19 cellular contexts compared by ENCODE assay signal in the genomic region with DNA sequence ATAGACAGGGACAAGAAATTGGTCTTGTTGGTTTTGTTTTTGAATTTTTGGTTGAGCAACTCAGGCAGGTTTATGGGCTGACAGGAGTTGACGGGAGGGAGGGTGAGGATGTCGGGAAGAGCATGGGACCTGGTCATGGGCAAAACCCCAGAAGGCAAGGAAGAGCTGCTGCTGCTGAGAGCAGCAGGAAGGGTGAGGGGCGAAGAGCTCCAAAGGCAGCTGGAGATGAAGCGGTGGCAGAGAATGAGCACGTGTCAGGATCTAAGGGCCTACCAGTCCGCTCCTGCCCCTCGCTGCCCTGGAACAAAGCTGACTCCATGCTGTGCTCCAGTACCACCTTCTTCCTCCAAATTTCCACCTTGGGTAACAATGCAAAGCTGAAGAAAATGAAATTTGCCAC.
DNase-seq lines count a peak whose midpoint lies in the region; ATAC-seq and TF ChIP-seq lines count a peak whose summit lies in the region.
"Had no signal": no experiment of that assay in that cellular context is flagged by ENCODE, and none has a peak within 500 bp of the region (broad histone marks: within the 10 kb centered on the region; RNA-seq: fewer than 3 reads in every experiment).

No MANE protein-coding gene starts in this region.

- 96 to 97% methylated on average over 7 of the region's 7 CpGs for WGBS in heart right ventricle, 2 donors

- H3K79me2 ChIP-seq in neural progenitor cell (ENCODE audit: low read depth) (no peaks in the 10 kb centered on the region), MM.1S (ENCODE audit: low read length) (no peaks in the 10 kb centered on the region)

- peaks cover 17% of the 10 kb centered on the region for H3K27me3 ChIP-seq in neural progenitor cell
- H3K27me3 ChIP-seq in MM.1S (replicated peaks; ENCODE audit: insufficient read depth, low read length), result no peaks in the 10 kb centered on the region
- H3K27me3 ChIP-seq in CD8-positive, alpha-beta T cell (ENCODE audit: insufficient read depth, low read length), result no peaks in the 10 kb centered on the region
- peaks cover 0 to 39% (median 14%) of the 10 kb centered on the region in 7 donors for H3K27me3 ChIP-seq in heart right ventricle
- H3K27me3 ChIP-seq: MG63 had no signal

- H2AFZ ChIP-seq in neural progenitor cell (replicated peaks) (no peak overlapping the region), MM.1S (ENCODE audit: low read length) (no peak overlapping the region)

- POLR2A ChIA-PET in HEK293 (lab: Yijun Ruan, JAX), result no interaction called here
- POLR2A ChIA-PET in CD8-positive, alpha-beta T cell (lab: Charles Lee), result no interaction called here

- H3K36me3 ChIP-seq in HEK293 (ENCODE audit: control insufficient read depth in 2 of 2, insufficient read depth in 1 of 2, low read length in 2 of 2) (no peaks in the 10 kb centered on the region), neural progenitor cell (no peaks in the 10 kb centered on the region), MM.1S (replicated peaks; ENCODE audit: insufficient read depth, low read length) (no peaks in the 10 kb centered on the region), heart right ventricle (no peaks in the 10 kb centered on the region)
- H3K36me3 ChIP-seq in CD8-positive, alpha-beta T cell (ENCODE audit: insufficient read depth, low read length), result no peaks in the 10 kb centered on the region

- peaks cover 6% of the 10 kb centered on the region for H3K4me1 Mint-ChIP-seq in neural progenitor cell
- H3K4me1 Mint-ChIP-seq in CD8-positive, alpha-beta T cell (ENCODE audit: low read depth), result peaks cover 5% of the 10 kb centered on the region

- peaks cover 30% of the 10 kb centered on the region for H3K27me3 Mint-ChIP-seq in neural progenitor cell (ENCODE audit: insufficient read depth, low read depth)
- peaks cover 41% of the 10 kb centered on the region for H3K27me3 Mint-ChIP-seq in CD8-positive, alpha-beta T cell (ENCODE audit: low read depth)

- H3K4me3 Mint-ChIP-seq in neural progenitor cell, result peak overlapping the region; percentile 33
- no peak overlapping the region for H3K4me3 Mint-ChIP-seq in CD8-positive, alpha-beta T cell
- H3K4me3 Mint-ChIP-seq: CD4-positive, alpha-beta memory T cell had no signal

- H3K4me3 ChIP-seq in HEK293 (ENCODE audit: low read depth, low read length) (no peak overlapping the region), neural progenitor cell (no peak overlapping the region), MM.1S (ENCODE audit: low read length) (no peak overlapping the region), heart right ventricle (no peak overlapping the region)
- H3K4me3 ChIP-seq in CD8-positive, alpha-beta T cell (ENCODE audit: low read depth, low read length), result no peak overlapping the region
- H3K4me3 ChIP-seq: MG63 had no signal

- H3K9me2 ChIP-seq in MM.1S (replicated peaks; ENCODE audit: insufficient read depth, low read length), result no peaks in the 10 kb centered on the region

- no peak overlapping the region for H3K27ac Mint-ChIP-seq in neural progenitor cell
- no peak overlapping the region for H3K27ac Mint-ChIP-seq in CD8-positive, alpha-beta T cell
- H3K27ac Mint-ChIP-seq: CD4-positive, alpha-beta memory T cell had no signal

- no peaks in the 10 kb centered on the region for H3K36me3 Mint-ChIP-seq in neural progenitor cell
- H3K36me3 Mint-ChIP-seq in CD8-positive, alpha-beta T cell, result no peaks in the 10 kb centered on the region
- H3K36me3 Mint-ChIP-seq: CD4-positive, alpha-beta memory T cell had no signal

- H3K27ac ChIP-seq in HEK293 (ENCODE audit: extremely low read depth, low read depth, low read length) (no peak overlapping the region), neural progenitor cell (no peak overlapping the region), MM.1S (ENCODE audit: low read length) (no peak overlapping the region), heart right ventricle (no peak overlapping the region)
- no peak overlapping the region for H3K27ac ChIP-seq in CD8-positive, alpha-beta T cell (ENCODE audit: low read depth, low read length)

- CTCF ChIA-PET in HEK293 (lab: Yijun Ruan, JAX), result interaction anchor here (0.7 to 0.9 kb wide), 2 partner anchors 136 to 188 kb away, joined by 4 to 5 read pairs; no protein-coding TSS in a partner anchor
- CTCF ChIA-PET in CD8-positive, alpha-beta T cell (lab: Charles Lee), result interaction anchor here (0.8 to 1.5 kb wide), 2 partner anchors 11 to 27 kb away, joined by 3 to 4 read pairs; no protein-coding TSS in a partner anchor

- H3K9me3 Mint-ChIP-seq in neural progenitor cell, result peaks cover 4% of the 10 kb centered on the region
- no peaks in the 10 kb centered on the region for H3K9me3 Mint-ChIP-seq in CD8-positive, alpha-beta T cell

- H4K20me1 ChIP-seq in neural progenitor cell (ENCODE audit: low read depth), result no peaks in the 10 kb centered on the region
- H4K20me1 ChIP-seq in MM.1S (ENCODE audit: insufficient read depth, low read length), result no peaks in the 10 kb centered on the region

- H3F3A ChIP-seq in neural progenitor cell (ENCODE audit: low read depth) (peaks cover 15% of the 10 kb centered on the region), MM.1S (ENCODE audit: insufficient read depth, low read length) (no peaks in the 10 kb centered on the region)

- no peak for ATAC-seq in CD8-positive, alpha-beta T cell
- ATAC-seq in heart right ventricle (no peak), HG03045 (IDR thresholded peaks at IDR 0.05; ENCODE audit: unreplicated experiment) (no peak)

- peak overlapping the region; percentile 5 for H3K4me2 ChIP-seq in neural progenitor cell
- no peak overlapping the region for H3K4me2 ChIP-seq in MM.1S (ENCODE audit: low read depth, low read length)

- DNase-seq in ecto neural progenitor cell (ENCODE audit: low spot score), result peak; percentile 34
- DNase-seq in neural progenitor cell (ENCODE audit: low spot score), result no peak
- no peak for DNase-seq in MM.1S
- DNase-seq in CD8-positive, alpha-beta T cell, result no peak
- DNase-seq in heart right ventricle, result no peak
- DNase-seq: CD4-positive, alpha-beta memory T cell; DMS153; GOT3; Kasumi-1; MG63; NCI-H1048; NCI-H1417 treated with DMSO at 0.1 percent for 48 hours; NCI-H187; NCI-H2107; NCI-H446 treated with DMSO at 0.1 percent for 48 hours; NCI-H526 treated with DMSO at 0.1 percent for 48 hours; Right ventricle myocardium superior had no signal

- H3K4me1 ChIP-seq in HEK293 (ENCODE audit: control insufficient read depth, insufficient read depth, low read length) (no peaks in the 10 kb centered on the region), neural progenitor cell (peaks cover 23% of the 10 kb centered on the region), MM.1S (ENCODE audit: low read length) (no peaks in the 10 kb centered on the region), heart right ventricle (peaks cover 0 to 26% (median 10%) of the 10 kb centered on the region in 9 donors)
- no peaks in the 10 kb centered on the region for H3K4me1 ChIP-seq in CD8-positive, alpha-beta T cell (ENCODE audit: insufficient read depth, low read length)

- H3K9ac ChIP-seq in neural progenitor cell (no peak overlapping the region), MM.1S (ENCODE audit: low read length) (no peak overlapping the region)

- no peak for TF ChIP-seq CTCF in HEK293 (tag by site-specific recombination; IDR thresholded peaks at IDR 0.05)
- no peak for TF ChIP-seq CTCF in neural progenitor cell (IDR thresholded peaks at IDR 0.05)
- no peak for TF ChIP-seq CTCF in MM.1S (IDR thresholded peaks at IDR 0.05; ENCODE audit: low read length)
- TF ChIP-seq CTCF in CD8-positive, alpha-beta T cell (IDR thresholded peaks at IDR 0.05), result no peak
- TF ChIP-seq CTCF in heart right ventricle (IDR thresholded peaks at IDR 0.05), result no peak

- intact Hi-C loops in CD8-positive, alpha-beta T cell (cut with DNase I, micrococcal nuclease), result no loop called here
- intact Hi-C loops in heart right ventricle (cut with DNase I), result no loop called here

- H3K9me3 ChIP-seq in HEK293 (ENCODE audit: control insufficient read depth, insufficient read depth, low read depth, low read length), result no peaks in the 10 kb centered on the region
- H3K9me3 ChIP-seq in neural progenitor cell (ENCODE audit: low read depth), result peaks cover 5% of the 10 kb centered on the region
- no peaks in the 10 kb centered on the region for H3K9me3 ChIP-seq in MM.1S (replicated peaks; ENCODE audit: insufficient read depth, low read length)
- H3K9me3 ChIP-seq in CD8-positive, alpha-beta T cell (ENCODE audit: low read length), result no peaks in the 10 kb centered on the region
- peaks cover 0 to 15% (median 3%) of the 10 kb centered on the region in 11 donors for H3K9me3 ChIP-seq in heart right ventricle

TF ChIP-seq in HEK293, 187 proteins besides CTCF, POLR2A, EP300 and RAD21:
- TF ChIP-seq, protein P1, sequence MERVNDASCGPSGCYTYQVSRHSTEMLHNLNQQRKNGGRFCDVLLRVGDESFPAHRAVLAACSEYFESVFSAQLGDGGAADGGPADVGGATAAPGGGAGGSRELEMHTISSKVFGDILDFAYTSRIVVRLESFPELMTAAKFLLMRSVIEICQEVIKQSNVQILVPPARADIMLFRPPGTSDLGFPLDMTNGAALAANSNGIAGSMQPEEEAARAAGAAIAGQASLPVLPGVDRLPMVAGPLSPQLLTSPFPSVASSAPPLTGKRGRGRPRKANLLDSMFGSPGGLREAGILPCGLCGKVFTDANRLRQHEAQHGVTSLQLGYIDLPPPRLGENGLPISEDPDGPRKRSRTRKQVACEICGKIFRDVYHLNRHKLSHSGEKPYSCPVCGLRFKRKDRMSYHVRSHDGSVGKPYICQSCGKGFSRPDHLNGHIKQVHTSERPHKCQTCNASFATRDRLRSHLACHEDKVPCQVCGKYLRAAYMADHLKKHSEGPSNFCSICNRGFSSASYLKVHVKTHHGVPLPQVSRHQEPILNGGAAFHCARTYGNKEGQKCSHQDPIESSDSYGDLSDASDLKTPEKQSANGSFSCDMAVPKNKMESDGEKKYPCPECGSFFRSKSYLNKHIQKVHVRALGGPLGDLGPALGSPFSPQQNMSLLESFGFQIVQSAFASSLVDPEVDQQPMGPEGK (tag by site-specific recombination; IDR thresholded peaks at IDR 0.05), result no peak
- peak; percentile 59 for TF ChIP-seq ZNF341 (tag by site-specific recombination; IDR thresholded peaks at IDR 0.05; ENCODE audit: low read depth)
